Comparison of ENCODE assay signal across 7 cellular contexts in genomic region chr2:96320326-96321229, GRCh38. TPM values are rescaled to one million over a fixed set of nuclear protein-coding genes. Genes with fewer than 3 reads are reported as not detected.
DNase-seq lines count a peak whose midpoint lies in the region; ATAC-seq, FAIRE-seq and TF ChIP-seq lines count a peak whose summit lies in the region.

No MANE protein-coding gene starts in this region.

- no peak overlapping the region for H4K91ac ChIP-seq in H1 (replicated peaks; ENCODE audit: insufficient read length, low read length)

- POLR2A ChIA-PET in H1 (lab: Charles Lee; ENCODE audit: partially characterized antibody): interaction anchor here (1.0 to 3.5 kb wide), 7 partner anchors 10 to 36 kb away, joined by 3 to 28 read pairs (median 4); partner anchors contain the start of genes NCAPH and SNRNP200

- H3K4me2 ChIP-seq in H1 (ENCODE audit: insufficient read depth in 1 of 2, low read depth in 2 of 2, low read length in 2 of 2): peak overlapping the region; percentile 60 to 91

- H2BK20ac ChIP-seq in H1 (ENCODE audit: low read length): no peak overlapping the region

- no peak overlapping the region for H2AK5ac ChIP-seq in H1 (ENCODE audit: low read depth, low read length)

- intact Hi-C loops in pancreas (cut with DNase I): no loop called here
- intact Hi-C loops in thyroid gland (cut with DNase I): no loop called here

- peak overlapping the region; percentile 66 for H3K4me3 ChIP-seq in NB4 (ENCODE audit: low read depth, low read length)
- H3K4me3 ChIP-seq in H1 (ENCODE audit: extremely low read depth in 1 of 4, insufficient read depth in 2 of 4, low read depth in 3 of 4, low read length in 4 of 4): peak overlapping the region; percentile 47 to 71 (median 65)
- peak overlapping the region in 3 of 4 donors; percentile 32 to 50 (median 45) for H3K4me3 ChIP-seq in pancreas
- peak overlapping the region in 1 of 3 donors; percentile 29 for H3K4me3 ChIP-seq in thyroid gland (replicated peaks in 1 of 3)

- H3K9ac ChIP-seq in H1 (replicated peaks in 1 of 4; ENCODE audit: extremely low read depth in 1 of 4, low read depth in 3 of 4, low read length in 3 of 4): peak overlapping the region in 2 of 4 experiments; percentile 25 to 43; a peak in 3 of 7 replicates

- no peaks in the 10 kb centered on the region for H4K20me1 ChIP-seq in H1 (replicated peaks in 1 of 2; ENCODE audit: control insufficient read depth in 1 of 2, insufficient read depth in 2 of 2, low read length in 2 of 2)

- H3K9me3 ChIP-seq in H1 (ENCODE audit: insufficient read depth in 2 of 2, low read depth in 1 of 2, low read length in 1 of 2) (no peaks in the 10 kb centered on the region), pancreas (no peaks in the 10 kb centered on the region), thyroid gland (no peaks in the 10 kb centered on the region)

- no peak overlapping the region for H3K23ac ChIP-seq in H1 (ENCODE audit: insufficient read length)

- H2AFZ ChIP-seq in H1 (ENCODE audit: low read length): peak overlapping the region; percentile 38; the same call in 1 of the 2 replicates

- 40% methylated on average over 12 of the region's 12 CpGs; no CpG with 5 or more reads in 1 of the 2 experiments for WGBS in H1 (ENCODE audit: extremely low coverage in 1 of 2, insufficient coverage in 1 of 2, insufficient read length in 1 of 2, insufficient replicate concordance in 2 of 2, low coverage in 1 of 2, low lambda C conversion rate in 2 of 2, missing lambda C conversion rate in 1 of 2), 2 experiments
- WGBS in pancreas, 2 donors: 43 to 45% methylated on average over 12 of the region's 12 CpGs
- WGBS in thyroid gland, 2 donors: 39 to 52% methylated on average over 9 to 12 of the region's 12 CpGs

- no peak overlapping the region for H3K56ac ChIP-seq in H1 (replicated peaks; ENCODE audit: insufficient read length, low read depth, low read length)

- no peak for TF ChIP-seq EP300 in H1 (IDR thresholded peaks at IDR 0.05; ENCODE audit: borderline replicate concordance in 1 of 2, low read depth in 2 of 2, low read length in 2 of 2)

- TF ChIP-seq POLR2A in NB4 (IDR thresholded peaks at IDR 0.05; ENCODE audit: extremely low read depth, insufficient read length): no peak
- no peak for TF ChIP-seq POLR2A in H1 (IDR thresholded peaks at IDR 0.05; ENCODE audit: control extremely low read depth in 1 of 2, low read depth in 2 of 2, low read length in 2 of 2)
- no peak for TF ChIP-seq POLR2A in thyroid gland (IDR thresholded peaks at IDR 0.05)

- H3K27ac ChIP-seq in H1 (ENCODE audit: low read depth, low read length) (no peak overlapping the region), pancreas (no peak overlapping the region), thyroid gland (no peak overlapping the region)

- H3K36me3 ChIP-seq in H1 (ENCODE audit: control insufficient read depth in 2 of 4, insufficient read depth in 4 of 4, low read length in 3 of 4) (no peaks in the 10 kb centered on the region), pancreas (no peaks in the 10 kb centered on the region), thyroid gland (no peaks in the 10 kb centered on the region)

- no peak overlapping the region for H3K4ac ChIP-seq in H1 (replicated peaks; ENCODE audit: insufficient read length, low read depth, low read length)

- TF ChIP-seq CTCF in NB4 (IDR thresholded peaks at IDR 0.05; ENCODE audit: low read depth, low read length) (no peak), H1 (IDR thresholded peaks at IDR 0.05; ENCODE audit: control extremely low read depth in 1 of 3, insufficient read depth in 1 of 3, low read depth in 1 of 3, low read length in 3 of 3) (no peak), pancreas (IDR thresholded peaks at IDR 0.05) (no peak), thyroid gland (IDR thresholded peaks at IDR 0.05) (no peak)

- peak; percentile 23 for DNase-seq in NB4 (ENCODE audit: low read depth)
- no peak for DNase-seq in H1 (ENCODE audit: low read depth in 1 of 2, low spot score in 2 of 2)
- DNase-seq in pancreas: no peak
- no peak for DNase-seq in thyroid gland
- no peak for DNase-seq in HPDE6-E6E7 (ENCODE audit: extremely low spot score)

- no peak overlapping the region for H2BK15ac ChIP-seq in H1 (ENCODE audit: low read length)

- no peak overlapping the region for H4K5ac ChIP-seq in H1 (ENCODE audit: insufficient read length, low read depth, low read length)

- H3K23me2 ChIP-seq in H1 (ENCODE audit: low read depth, low read length): peaks cover 19% of the 10 kb centered on the region; the same call in 1 of the 2 replicates

- no peak overlapping the region for H2BK120ac ChIP-seq in H1 (replicated peaks; ENCODE audit: low read depth, low read length)

- peak; percentile 7 for ATAC-seq in GM19455 (IDR thresholded peaks at IDR 0.05; ENCODE audit: unreplicated experiment)
- ATAC-seq in pancreas: peak in 1 of 4 donors; percentile 5
- ATAC-seq in GM21447 (IDR thresholded peaks at IDR 0.05; ENCODE audit: unreplicated experiment): no peak

- no peak overlapping the region for H3K18ac ChIP-seq in H1 (ENCODE audit: extremely low read depth, low read length)

- CTCF ChIA-PET in H1 (lab: Charles Lee; ENCODE audit: partially characterized antibody): interaction anchor here (0.6 to 3.6 kb wide), 10 partner anchors 11 to 425 kb away, joined by 3 to 16 read pairs (median 4); partner anchors contain the start of gene SNRNP200

- no peak overlapping the region for H2BK5ac ChIP-seq in H1 (ENCODE audit: low read depth, low read length)

- TF ChIP-seq RAD21 in H1 (IDR thresholded peaks at IDR 0.05 in 1 of 2, conservative IDR thresholded peaks at IDR 0.05 in 1 of 2; ENCODE audit: low read depth in 2 of 2, low read length in 2 of 2): no peak

- no peaks in the 10 kb centered on the region for H3K79me2 ChIP-seq in H1 (ENCODE audit: control insufficient read depth in 1 of 2, insufficient read depth in 2 of 2, low read length in 2 of 2)

- FAIRE-seq in H1 (lab: Jason Lieb, UNC): no peak
- no peak for FAIRE-seq in pancreas (lab: Jason Lieb, UNC)

- H3K4me1 ChIP-seq in H1 (replicated peaks in 1 of 4; ENCODE audit: control insufficient read depth in 3 of 4, insufficient read depth in 4 of 4, low read length in 3 of 4) (peaks cover 3 to 5% (median 3%) of the 10 kb centered on the region in 4 experiments; a peak in 5 of 7 replicates), pancreas (peaks cover 0 to 3% (median 0%) of the 10 kb centered on the region in 3 donors), thyroid gland (peaks cover 5 to 17% of the 10 kb centered on the region in 2 donors)

- H3K14ac ChIP-seq in H1 (ENCODE audit: insufficient read length): no peak overlapping the region

- H4K8ac ChIP-seq in H1 (ENCODE audit: extremely low read depth, insufficient read depth, low read length): peak overlapping the region; percentile 19; the same call in 1 of the 2 replicates

- H3K79me1 ChIP-seq in H1 (ENCODE audit: low read depth, low read length): no peaks in the 10 kb centered on the region

- H2BK12ac ChIP-seq in H1 (ENCODE audit: low read depth, low read length): no peak overlapping the region

- peaks cover 3 to 46% (median 33%) of the 10 kb centered on the region in 4 experiments for H3K27me3 ChIP-seq in H1 (replicated peaks in 1 of 4; ENCODE audit: control insufficient read depth in 3 of 4, extremely low read depth in 1 of 4, insufficient read depth in 3 of 4, low read length in 3 of 4)
- H3K27me3 ChIP-seq in pancreas: peaks cover 0 to 28% (median 3%) of the 10 kb centered on the region in 4 donors
- no peaks in the 10 kb centered on the region for H3K27me3 ChIP-seq in thyroid gland

RNA-seq across cellular contexts. Expression of gene ITPRIPL1, which starts 4.5 kb away (rescaled TPM):
- total RNA-seq in H1 (2021; fragmentation: NEBNext Ultra II Directional; extraction: Animal tissue kit (Norgen Biotek cat#: 25700)): 16.1 and 17.1 TPM in 2 replicates
- polyA plus RNA-seq in H1 (2011; rRNA removed) (10.6 and 11.7 TPM in 2 replicates), pancreas (under 1 TPM; 0.38 to 0.49 TPM)
- 9.4 TPM for polyA plus RNA-seq in H1 (2011; cell fraction: cytosol; rRNA removed)
- 9.1 TPM for polyA plus RNA-seq in H1 (2011; cell fraction: nucleus; rRNA removed)
- 9.1 to 12.1 TPM (median 10.8 TPM) in 4 replicates for polyA plus RNA-seq in H1 (2012, experiment 1 of 2)
- polyA plus RNA-seq in H1 (2012, experiment 2 of 2): 8.0 TPM
- polyA plus RNA-seq in H1 (2013, experiment 1 of 2): 12.0 TPM
- polyA plus RNA-seq in H1 (2013, experiment 2 of 2): 12.6 TPM
- polyA minus RNA-seq in H1 (2011; rRNA and poly(A)+ RNA removed): 13.1 and 15.6 TPM in 2 replicates
- 7.6 TPM for polyA minus RNA-seq in H1 (2011; cell fraction: cytosol; rRNA and poly(A)+ RNA removed)
- 7.1 TPM for polyA minus RNA-seq in H1 (2011; cell fraction: nucleus; rRNA and poly(A)+ RNA removed)
- total RNA-seq in pancreas (1 to 10 TPM in 2 of 6 donors, under 1 TPM in 4; 0.39 to 1.4 (median 0.77) TPM), thyroid gland (1 to 10 TPM in 1 of 4 donors, under 1 TPM in 2, not detected in 1; 0.63 to 1.7 (median 0.75) TPM)

RNA-seq across cellular contexts. Expression of gene NCAPH, which starts 15.0 kb away (rescaled TPM):
- total RNA-seq in H1 (2021; fragmentation: NEBNext Ultra II Directional; extraction: Animal tissue kit (Norgen Biotek cat#: 25700)): 55.7 and 63.1 TPM in 2 replicates
- polyA plus RNA-seq in H1 (2011; rRNA removed): 43.8 and 46.6 TPM in 2 replicates
- polyA plus RNA-seq in H1 (2011; cell fraction: cytosol; rRNA removed): 46.7 TPM
- 41.8 TPM for polyA plus RNA-seq in H1 (2011; cell fraction: nucleus; rRNA removed)
- 46.3 to 53.8 TPM (median 50.9 TPM) in 4 replicates for polyA plus RNA-seq in H1 (2012, experiment 1 of 2)
- polyA plus RNA-seq in H1 (2012, experiment 2 of 2): 17.3 TPM
- 38.4 TPM for polyA plus RNA-seq in H1 (2013, experiment 1 of 2)
- 37.9 TPM for polyA plus RNA-seq in H1 (2013, experiment 2 of 2)
- polyA minus RNA-seq in H1 (2011; rRNA and poly(A)+ RNA removed): 45.3 and 46.0 TPM in 2 replicates
- polyA minus RNA-seq in H1 (2011; cell fraction: cytosol; rRNA and poly(A)+ RNA removed): 31.8 TPM
- polyA minus RNA-seq in H1 (2011; cell fraction: nucleus; rRNA and poly(A)+ RNA removed): 27.8 TPM
- total RNA-seq in pancreas: under 1 TPM; 0.12 to 0.81 (median 0.39) TPM
- polyA plus RNA-seq in pancreas: under 1 TPM; 0.05 to 0.23 TPM
- 1 to 10 TPM in 1 of 4 donors, under 1 TPM in 3; 0.46 to 1.7 (median 0.89) TPM for total RNA-seq in thyroid gland

RNA-seq across cellular contexts. Expression of gene SNRNP200, which starts 15.2 kb away (rescaled TPM):
- 190 and 199 TPM in 2 replicates for total RNA-seq in H1 (2021; fragmentation: NEBNext Ultra II Directional; extraction: Animal tissue kit (Norgen Biotek cat#: 25700))
- polyA plus RNA-seq in H1 (2011; rRNA removed) (289 and 302 TPM in 2 replicates), pancreas (10 to 100 TPM; 51.4 to 87.7 TPM)
- 285 TPM for polyA plus RNA-seq in H1 (2011; cell fraction: cytosol; rRNA removed)
- 577 TPM for polyA plus RNA-seq in H1 (2011; cell fraction: nucleus; rRNA removed)
- 182 to 258 TPM (median 247 TPM) in 4 replicates for polyA plus RNA-seq in H1 (2012, experiment 1 of 2)
- 34.1 TPM for polyA plus RNA-seq in H1 (2012, experiment 2 of 2)
- polyA plus RNA-seq in H1 (2013, experiment 1 of 2): 88.0 TPM
- polyA plus RNA-seq in H1 (2013, experiment 2 of 2): 74.0 TPM
- polyA minus RNA-seq in H1 (2011; rRNA and poly(A)+ RNA removed): 522 and 583 TPM in 2 replicates
- polyA minus RNA-seq in H1 (2011; cell fraction: cytosol; rRNA and poly(A)+ RNA removed): 178 TPM
- 183 TPM for polyA minus RNA-seq in H1 (2011; cell fraction: nucleus; rRNA and poly(A)+ RNA removed)
- total RNA-seq in pancreas (10 to 100 TPM; 42.1 to 60.1 (median 47.8) TPM), thyroid gland (100 to 1,000 TPM in 3 of 4 donors, 10 to 100 TPM in 1; 85.3 to 123 (median 104) TPM)

RNA-seq across cellular contexts. Expression of gene CIAO1, which starts 54.6 kb away (rescaled TPM):
- total RNA-seq in H1 (2021; fragmentation: NEBNext Ultra II Directional; extraction: Animal tissue kit (Norgen Biotek cat#: 25700)): 63.7 and 69.9 TPM in 2 replicates
- polyA plus RNA-seq in H1 (2011; rRNA removed) (99.2 and 113 TPM in 2 replicates), pancreas (10 to 100 TPM; 25.0 to 40.0 TPM)
- 110 TPM for polyA plus RNA-seq in H1 (2011; cell fraction: cytosol; rRNA removed)
- 89.6 TPM for polyA plus RNA-seq in H1 (2011; cell fraction: nucleus; rRNA removed)
- 56.8 to 65.7 TPM (median 60.0 TPM) in 4 replicates for polyA plus RNA-seq in H1 (2012, experiment 1 of 2)
- polyA plus RNA-seq in H1 (2012, experiment 2 of 2): 58.6 TPM
- 40.7 TPM for polyA plus RNA-seq in H1 (2013, experiment 1 of 2)
- polyA plus RNA-seq in H1 (2013, experiment 2 of 2): 38.5 TPM
- 124 and 131 TPM in 2 replicates for polyA minus RNA-seq in H1 (2011; rRNA and poly(A)+ RNA removed)
- 51.7 TPM for polyA minus RNA-seq in H1 (2011; cell fraction: cytosol; rRNA and poly(A)+ RNA removed)
- 51.3 TPM for polyA minus RNA-seq in H1 (2011; cell fraction: nucleus; rRNA and poly(A)+ RNA removed)
- total RNA-seq in pancreas (10 to 100 TPM; 25.2 to 34.4 (median 29.3) TPM), thyroid gland (100 to 1,000 TPM in 3 of 4 donors, 10 to 100 TPM in 1; 83.8 to 149 (median 119) TPM)

RNA-seq across cellular contexts. Expression of gene TMEM127, which starts 54.8 kb away (rescaled TPM):
- 25.0 and 25.4 TPM in 2 replicates for total RNA-seq in H1 (2021; fragmentation: NEBNext Ultra II Directional; extraction: Animal tissue kit (Norgen Biotek cat#: 25700))
- polyA plus RNA-seq in H1 (2011; rRNA removed) (41.0 and 45.1 TPM in 2 replicates), pancreas (10 to 100 TPM in 1 of 2 donors, 1 to 10 TPM in 1; 8.2 to 12.6 TPM)
- 18.7 TPM for polyA plus RNA-seq in H1 (2011; cell fraction: cytosol; rRNA removed)
- polyA plus RNA-seq in H1 (2011; cell fraction: nucleus; rRNA removed): 27.6 TPM
- 16.6 to 20.6 TPM (median 18.4 TPM) in 4 replicates for polyA plus RNA-seq in H1 (2012, experiment 1 of 2)
- polyA plus RNA-seq in H1 (2012, experiment 2 of 2): 14.4 TPM
- polyA plus RNA-seq in H1 (2013, experiment 1 of 2): 26.3 TPM
- 30.3 TPM for polyA plus RNA-seq in H1 (2013, experiment 2 of 2)
- 35.4 and 37.9 TPM in 2 replicates for polyA minus RNA-seq in H1 (2011; rRNA and poly(A)+ RNA removed)
- polyA minus RNA-seq in H1 (2011; cell fraction: cytosol; rRNA and poly(A)+ RNA removed): 15.1 TPM
- polyA minus RNA-seq in H1 (2011; cell fraction: nucleus; rRNA and poly(A)+ RNA removed): 12.3 TPM
- total RNA-seq in pancreas (10 to 100 TPM; 20.1 to 38.4 (median 24.9) TPM), thyroid gland (10 to 100 TPM; 45.7 to 53.6 (median 48.7) TPM)

Comparison
In these comparisons a context has a peak if more than half of its experiments do, and no peak if none do; other contexts are left out.
1. RNA of gene NCAPH, which starts 15.0 kb away (total RNA-seq): 55.7 to 63.1 TPM in H1; 0.46 to 1.7 TPM in thyroid gland and 0.12 to 0.81 TPM in pancreas; every median in the first group is over 10 times any median in the second.